ENCODE assay signal across 1 cellular context in the genomic region with DNA sequence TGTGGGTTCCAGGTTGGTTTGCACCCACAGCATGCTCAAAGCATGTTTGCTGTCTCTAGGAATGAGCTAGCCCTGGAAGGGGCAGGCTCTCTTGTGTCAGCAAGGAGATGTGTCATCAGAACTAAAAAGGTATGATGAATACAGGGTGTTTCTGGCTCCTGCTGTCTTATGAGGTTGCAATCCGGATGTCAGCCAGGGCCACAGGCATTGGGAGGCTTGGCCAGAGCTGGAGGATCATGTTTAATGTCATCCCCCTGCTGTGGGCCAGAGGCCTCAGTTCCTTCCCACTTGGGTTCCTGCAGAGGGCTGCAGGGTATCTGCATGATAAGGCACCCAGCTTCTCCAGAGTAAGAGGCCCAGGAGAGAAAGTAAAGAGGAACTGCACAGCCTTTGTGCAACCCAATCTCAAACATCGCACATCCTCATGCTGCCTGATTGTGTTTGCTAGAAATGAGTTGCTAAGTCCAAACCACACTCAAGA.
TF ChIP-seq lines count a peak whose summit lies in the region.

No MANE protein-coding gene starts in this region.

TF ChIP-seq in GM23338, 12 proteins besides CTCF, POLR2A, EP300 and RAD21 (continued from another document):
- TF ChIP-seq ZNF462 (CRISPR knock-in tag; IDR thresholded peaks at IDR 0.05) = no peak
- no peak for TF ChIP-seq REST (IDR thresholded peaks at IDR 0.05; ENCODE audit: unreplicated experiment)
- no peak for TF ChIP-seq EZH2 (IDR thresholded peaks at IDR 0.05; ENCODE audit: low read depth, unreplicated experiment)
- no peak for TF ChIP-seq NANOG (IDR thresholded peaks at IDR 0.05; ENCODE audit: borderline replicate concordance)
- no peak for TF ChIP-seq ZNF114 (CRISPR knock-in tag; IDR thresholded peaks at IDR 0.05)
- TF ChIP-seq, protein P1, sequence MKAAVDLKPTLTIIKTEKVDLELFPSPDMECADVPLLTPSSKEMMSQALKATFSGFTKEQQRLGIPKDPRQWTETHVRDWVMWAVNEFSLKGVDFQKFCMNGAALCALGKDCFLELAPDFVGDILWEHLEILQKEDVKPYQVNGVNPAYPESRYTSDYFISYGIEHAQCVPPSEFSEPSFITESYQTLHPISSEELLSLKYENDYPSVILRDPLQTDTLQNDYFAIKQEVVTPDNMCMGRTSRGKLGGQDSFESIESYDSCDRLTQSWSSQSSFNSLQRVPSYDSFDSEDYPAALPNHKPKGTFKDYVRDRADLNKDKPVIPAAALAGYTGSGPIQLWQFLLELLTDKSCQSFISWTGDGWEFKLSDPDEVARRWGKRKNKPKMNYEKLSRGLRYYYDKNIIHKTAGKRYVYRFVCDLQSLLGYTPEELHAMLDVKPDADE (IDR thresholded peaks at IDR 0.05) = no peak
- no peak for TF ChIP-seq ZNF331 (CRISPR knock-in tag; IDR thresholded peaks at IDR 0.05; ENCODE audit: low read depth)
- TF ChIP-seq POLR2AphosphoS5 (IDR thresholded peaks at IDR 0.05; ENCODE audit: low read depth) = no peak
- no peak for TF ChIP-seq CREB1 (CRISPR knock-in tag; IDR thresholded peaks at IDR 0.05; ENCODE audit: low read depth)
- no peak for TF ChIP-seq JUNB (IDR thresholded peaks at IDR 0.05; ENCODE audit: unreplicated experiment)
